Comparison of ENCODE assay signal across 1 cellular context in the genomic region with DNA sequence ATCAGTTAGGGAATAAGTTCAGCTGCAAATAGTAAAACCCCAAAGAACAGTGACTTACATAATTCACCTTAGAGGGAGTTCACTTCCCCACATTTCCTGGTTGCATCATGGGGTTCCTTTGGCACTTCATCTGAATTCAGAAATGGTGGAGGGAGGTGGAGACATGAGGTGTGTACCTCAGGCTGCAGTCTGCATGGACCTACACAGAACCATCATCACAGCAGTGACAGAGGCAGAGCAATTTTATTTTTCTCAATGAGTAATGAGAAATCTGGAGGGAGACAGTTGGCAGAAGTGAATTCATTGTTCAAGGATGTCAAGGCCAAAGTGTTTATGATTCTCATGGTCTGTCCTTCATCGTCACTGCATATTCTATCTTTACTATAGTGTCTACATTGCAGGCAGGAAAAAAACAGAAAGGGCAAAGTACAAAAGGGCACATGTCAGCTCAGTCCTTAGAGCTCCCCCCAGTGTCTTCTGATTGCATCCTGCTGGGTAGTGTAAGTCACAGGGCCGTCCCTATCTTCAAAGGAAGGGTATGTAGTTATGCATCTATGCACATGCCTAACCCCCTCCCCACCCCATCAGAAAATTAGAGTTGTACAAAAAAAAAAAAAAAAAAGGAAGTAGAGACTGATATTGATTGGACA.
TF ChIP-seq lines count a peak whose summit lies in the region.

No MANE protein-coding gene starts in this region.

TF ChIP-seq in HepG2, 621 proteins besides CTCF, POLR2A, EP300 and RAD21 (continued from another document):
- no peak for TF ChIP-seq ZNF687 (CRISPR knock-in tag; IDR thresholded peaks at IDR 0.05)
TF ChIP-seq in HepG2: peak in this region for 46.
